ENCODE assay signal across 21 cellular contexts in the genomic region with DNA sequence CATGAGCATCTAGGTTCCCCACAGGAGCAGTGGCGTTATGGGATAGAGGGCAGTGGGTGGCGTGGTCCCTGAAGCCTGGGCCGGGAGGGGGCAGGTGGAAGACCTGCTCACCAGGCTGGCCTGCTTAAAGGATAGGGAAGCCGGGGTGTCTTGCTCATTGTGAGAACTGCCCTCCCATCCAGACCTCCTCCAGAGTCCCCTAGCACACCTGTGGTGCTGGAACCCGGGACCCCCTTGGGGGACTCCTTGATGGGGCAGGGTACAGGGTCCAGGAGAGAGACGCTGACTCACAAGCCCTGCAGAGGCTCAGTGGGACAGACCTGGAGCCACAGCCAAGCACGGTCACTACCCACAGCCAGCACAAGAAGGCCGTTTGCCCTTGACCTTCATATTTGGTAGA. TPM values are rescaled to one million over a fixed set of nuclear protein-coding genes. Genes with fewer than 3 reads are reported as not detected.
DNase-seq lines count a peak whose midpoint lies in the region; ATAC-seq, FAIRE-seq and TF ChIP-seq lines count a peak whose summit lies in the region.
"Had no signal": no experiment of that assay in that cellular context is flagged by ENCODE, and none has a peak within 500 bp of the region (broad histone marks: within the 10 kb centered on the region; RNA-seq: fewer than 3 reads in every experiment).

No MANE protein-coding gene starts in this region.

- TF ChIP-seq CTCF in right lobe of liver (IDR thresholded peaks at IDR 0.05) (no peak), HepG2 (CRISPR knock-in tag; IDR thresholded peaks at IDR 0.05) (no peak), coronary artery (IDR thresholded peaks at IDR 0.05) (no peak), left lung (IDR thresholded peaks at IDR 0.05) (no peak)

- no peaks in the 10 kb centered on the region for H4K20me1 ChIP-seq in HepG2 (ENCODE audit: insufficient read depth, low read length)

- intact Hi-C loops in right lobe of liver (cut with DNase I) = loop anchor here (10.0 kb wide), 1 partner anchor 56 kb away; no protein-coding TSS in a partner anchor
- intact Hi-C loops in HepG2 (cut with micrococcal nuclease; ENCODE audit: unreplicated experiment) = loop anchor here (10.0 kb wide), 1 partner anchor 176 kb away; the partner anchor contains the start of gene PLIN1
- intact Hi-C loops in left lung (cut with DNase I) = no loop called here
- intact Hi-C loops in naive thymus-derived CD4-positive, alpha-beta T cell (cut with micrococcal nuclease) = no loop called here

- no peak overlapping the region for H3K9ac ChIP-seq in HepG2 (ENCODE audit: insufficient read depth, low read depth, low read length)

- DNase-seq in right lobe of liver (peak in 2 of 3 donors; percentile 31 to 36), HepG2 (ENCODE audit: low spot score) (no peak), coronary artery (ENCODE audit: low spot score) (peak; percentile 46), mesenteric fat pad (ENCODE audit: low spot score) (peak; percentile 53), left lung (no peak), SIG-M5 (lab: John Stamatoyannopoulos, UW) (no peak), NCI-H1694 treated with DMSO at 0.1 percent for 48 hours (lab: John Stamatoyannopoulos, UW) (no peak)
- DNase-seq in naive thymus-derived CD4-positive, alpha-beta T cell = no peak
- DNase-seq: ACHN, DMS79 treated with DMSO at 0.1 percent for 48 hours, KBM-7, NCI-H1048, NCI-H1694, NCI-H345, NCI-H526 treated with DMSO at 0.1 percent for 48 hours, Right ventricle myocardium superior had no signal

- no peak overlapping the region for H3K4me2 ChIP-seq in HepG2 (ENCODE audit: low read depth, low read length)
- H3K4me2 ChIP-seq: GM23338 had no signal

- H3K4me3 ChIP-seq in right lobe of liver (no peak overlapping the region), HepG2 (replicated peaks in 1 of 3; ENCODE audit: insufficient read depth in 1 of 3, low read depth in 2 of 3, low read length in 3 of 3) (no peak overlapping the region), coronary artery (no peak overlapping the region), left lung (no peak overlapping the region)
- H3K4me3 ChIP-seq in naive thymus-derived CD4-positive, alpha-beta T cell (ENCODE audit: low read length) = no peak overlapping the region
- H3K4me3 ChIP-seq: GM23338 had no signal

- POLR2A ChIA-PET in HepG2 (lab: Yijun Ruan, JAX) = no interaction called here
- POLR2A ChIA-PET in naive thymus-derived CD4-positive, alpha-beta T cell (lab: Charles Lee) = no interaction called here

- no peak overlapping the region for H3K27ac Mint-ChIP-seq in naive thymus-derived CD4-positive, alpha-beta T cell
- H3K27ac Mint-ChIP-seq: CD4-positive, alpha-beta T cell; GM23338 had no signal

- H2AFZ ChIP-seq in HepG2 (ENCODE audit: low read length) = no peak overlapping the region
- H2AFZ ChIP-seq: GM23338 had no signal

- 94% methylated on average over 4 of the region's 8 CpGs for WGBS in right lobe of liver (ENCODE audit: insufficient coverage, low coverage, low lambda C conversion rate, missing lambda C conversion rate)
- 14% methylated on average over 2 of the region's 8 CpGs for WGBS in HepG2 (ENCODE audit: low lambda C conversion rate)

- H3K36me3 Mint-ChIP-seq in naive thymus-derived CD4-positive, alpha-beta T cell = no peaks in the 10 kb centered on the region

- no peak overlapping the region for H3K4me3 Mint-ChIP-seq in naive thymus-derived CD4-positive, alpha-beta T cell
- H3K4me3 Mint-ChIP-seq: CD4-positive, alpha-beta T cell; GM23338 had no signal

- H3K36me3 ChIP-seq in right lobe of liver (no peaks in the 10 kb centered on the region), HepG2 (replicated peaks in 1 of 2; ENCODE audit: control insufficient read depth in 1 of 2, insufficient read depth in 2 of 2, low read length in 2 of 2) (no peaks in the 10 kb centered on the region), left lung (no peaks in the 10 kb centered on the region)
- no peaks in the 10 kb centered on the region for H3K36me3 ChIP-seq in naive thymus-derived CD4-positive, alpha-beta T cell (ENCODE audit: control insufficient read depth in 2 of 3, insufficient read depth in 3 of 3, low read length in 3 of 3)

- TF ChIP-seq EP300 in HepG2 (IDR thresholded peaks at IDR 0.05; ENCODE audit: low read depth in 2 of 2, low read length in 2 of 2) (no peak), HepG2 (CRISPR knock-in tag; IDR thresholded peaks at IDR 0.05; ENCODE audit: borderline replicate concordance) (no peak)

- TF ChIP-seq RAD21 in HepG2 (CRISPR knock-in tag; IDR thresholded peaks at IDR 0.05) = no peak

- peaks cover 0 to 9% (median 3%) of the 10 kb centered on the region in 7 donors for H3K4me1 Mint-ChIP-seq in naive thymus-derived CD4-positive, alpha-beta T cell
- H3K4me1 Mint-ChIP-seq: GM23338 had no signal

- H3K27me3 ChIP-seq in right lobe of liver (no peaks in the 10 kb centered on the region), HepG2 (ENCODE audit: control insufficient read depth in 1 of 2, insufficient read depth in 2 of 2, low read length in 2 of 2) (peaks cover 0 to 23% of the 10 kb centered on the region in 2 experiments; a peak in 2 of 5 replicates), left lung (peaks cover 37 to 89% of the 10 kb centered on the region in 2 donors)
- peaks cover 0 to 7% of the 10 kb centered on the region in 2 donors for H3K27me3 ChIP-seq in naive thymus-derived CD4-positive, alpha-beta T cell (ENCODE audit: control insufficient read depth in 2 of 2, insufficient read depth in 2 of 2, low read length in 2 of 2)

- H3K27ac ChIP-seq in right lobe of liver = no peak overlapping the region
- no peak overlapping the region for H3K27ac ChIP-seq in HepG2 (ENCODE audit: extremely low read length, insufficient read depth, low read length)
- no peak overlapping the region for H3K27ac ChIP-seq in coronary artery
- H3K27ac ChIP-seq in left lung = no peak overlapping the region
- no peak overlapping the region for H3K27ac ChIP-seq in naive thymus-derived CD4-positive, alpha-beta T cell (ENCODE audit: low read depth, low read length)

- no peaks in the 10 kb centered on the region for H3K9me3 Mint-ChIP-seq in naive thymus-derived CD4-positive, alpha-beta T cell
- H3K9me3 Mint-ChIP-seq: CD4-positive, alpha-beta T cell; GM23338 had no signal

- no TSS peak for BruUV-seq in HepG2 (replicated peaks; lab: Mats Ljungman, UMichigan)

- no peaks in the 10 kb centered on the region for H3K9me3 ChIP-seq in right lobe of liver
- H3K9me3 ChIP-seq in HepG2 (ENCODE audit: low read length) = no peaks in the 10 kb centered on the region
- no peaks in the 10 kb centered on the region for H3K9me3 ChIP-seq in left lung
- H3K9me3 ChIP-seq in naive thymus-derived CD4-positive, alpha-beta T cell (ENCODE audit: control insufficient read depth in 2 of 3, low read length in 3 of 3) = no peaks in the 10 kb centered on the region

- FAIRE-seq in HepG2 (lab: Jason Lieb, UNC) = no peak
- FAIRE-seq: D721Med, G401.6, HTR-8/SVneo had no signal

- CTCF ChIA-PET in HepG2 (lab: Yijun Ruan, JAX; ENCODE audit: low intra/inter-chr PET ratio, low total read pairs) = no interaction called here
- CTCF ChIA-PET in naive thymus-derived CD4-positive, alpha-beta T cell (lab: Charles Lee) = no interaction called here

- ATAC-seq in right lobe of liver (no peak), HepG2 (no peak), left lung (no peak)
- ATAC-seq in naive thymus-derived CD4-positive, alpha-beta T cell = no peak
- ATAC-seq: GM23338 had no signal

- in situ Hi-C loops in HepG2 (cut with HindIII; ENCODE audit: extremely low pct_ligation_motif_present, low pct_unique_long_range_greater_than_20kb) = loop anchor here (5.0 kb wide), 1 partner anchor 53 kb away; no protein-coding TSS in a partner anchor

- H3K27me3 Mint-ChIP-seq in naive thymus-derived CD4-positive, alpha-beta T cell = peaks cover 43 to 66% (median 62%) of the 10 kb centered on the region in 5 donors

- no peak for TF ChIP-seq POLR2A in right lobe of liver (IDR thresholded peaks at IDR 0.05)
- TF ChIP-seq POLR2A in HepG2 (IDR thresholded peaks at IDR 0.05; ENCODE audit: insufficient read depth in 1 of 2, low read depth in 2 of 2, low read length in 2 of 2) = no peak

- no peaks in the 10 kb centered on the region for H3K4me1 ChIP-seq in right lobe of liver
- H3K4me1 ChIP-seq in HepG2 (ENCODE audit: insufficient read depth, low read length) = no peaks in the 10 kb centered on the region; the same call in 1 of the 2 replicates
- peaks cover 0 to 7% of the 10 kb centered on the region in 2 donors for H3K4me1 ChIP-seq in left lung
- no peaks in the 10 kb centered on the region for H3K4me1 ChIP-seq in naive thymus-derived CD4-positive, alpha-beta T cell (ENCODE audit: control insufficient read depth in 2 of 2, insufficient read depth in 2 of 2, low read length in 2 of 2)

- H3K79me2 ChIP-seq in HepG2 (ENCODE audit: insufficient read depth, low read length) = no peaks in the 10 kb centered on the region

TF ChIP-seq in HepG2, 621 proteins besides CTCF, POLR2A, EP300 and RAD21 (continues in another document):
- no peak for TF ChIP-seq ZNF790 (CRISPR knock-in tag; IDR thresholded peaks at IDR 0.05; ENCODE audit: borderline replicate concordance)

RNA-seq across cellular contexts. Expression of gene RHCG, which starts 2.8 kb away (rescaled TPM):
- total RNA-seq in right lobe of liver = under 1 TPM in 5 of 6 experiments, not detected in 1; 0.20 to 0.82 (median 0.37) TPM
- total RNA-seq in HepG2 (2016; rRNA removed; fragmentation: Illumina TruSeq; extraction: Trizol) = not detected in 2 replicates
- total RNA-seq in HepG2 (2016; cell fraction: cytosol; rRNA removed; fragmentation: Illumina TruSeq; extraction: Trizol; ENCODE audit: low read depth) = not detected in 2 replicates
- total RNA-seq in HepG2 (2016; cell fraction: insoluble cytoplasmic fraction; rRNA removed; fragmentation: Illumina TruSeq; extraction: Trizol) = not detected in 2 replicates
- total RNA-seq in HepG2 (2016; cell fraction: membrane; rRNA removed; fragmentation: Illumina TruSeq; extraction: Trizol) = not detected in 2 replicates
- not detected in 2 replicates for total RNA-seq in HepG2 (2016; cell fraction: nucleus; rRNA removed; fragmentation: Illumina TruSeq; extraction: Trizol)
- not detected in 2 replicates for polyA plus RNA-seq in HepG2 (2011; rRNA removed)
- not detected in 2 replicates for polyA plus RNA-seq in HepG2 (2011; cell fraction: cytosol; rRNA removed)
- not detected in 2 replicates for polyA plus RNA-seq in HepG2 (2011; cell fraction: nucleus; rRNA removed)
- polyA plus RNA-seq in HepG2 (2012) = not detected in 2 replicates
- polyA plus RNA-seq in HepG2 (2016; cell fraction: cytosol; fragmentation: Illumina TruSeq; extraction: Trizol; ENCODE audit: low read depth) = not detected in 2 replicates
- polyA plus RNA-seq in HepG2 (2016; cell fraction: insoluble cytoplasmic fraction; fragmentation: Illumina TruSeq; extraction: Trizol; ENCODE audit: low read depth) = not detected in 2 replicates
- not detected in 2 replicates for polyA plus RNA-seq in HepG2 (2016; cell fraction: membrane; fragmentation: Illumina TruSeq; extraction: Trizol; ENCODE audit: low read depth)
- not detected in 2 replicates for polyA plus RNA-seq in HepG2 (2016; cell fraction: nucleus; fragmentation: Illumina TruSeq; extraction: Trizol; ENCODE audit: insufficient read depth, low read depth)
- 0.33 TPM in 1 of 2 replicates, not detected in the other for polyA minus RNA-seq in HepG2 (2011; rRNA and poly(A)+ RNA removed; ENCODE audit: low replicate concordance)
- not detected in 2 replicates for polyA minus RNA-seq in HepG2 (2011; cell fraction: cytosol; rRNA and poly(A)+ RNA removed)
- polyA minus RNA-seq in HepG2 (2011; cell fraction: nucleus; rRNA and poly(A)+ RNA removed) = not detected in 2 replicates
- total RNA-seq in mesenteric fat pad = 5.7 TPM
- not detected for total RNA-seq in left lung
- not detected for total RNA-seq in naive thymus-derived CD4-positive, alpha-beta T cell
- not detected for polyA plus RNA-seq in naive thymus-derived CD4-positive, alpha-beta T cell
- total RNA-seq: CD4-positive, alpha-beta T cell; Right ventricle myocardium superior had no signal

Comparison
In these comparisons a context has a peak if more than half of its experiments do, and no peak if none do; other contexts are left out.
1. DNase-seq: peak in right lobe of liver (2 of 3), coronary artery (single experiment) and mesenteric fat pad (single experiment); none in HepG2 (single experiment), left lung (0 of 2), naive thymus-derived CD4-positive, alpha-beta T cell (0 of 9), SIG-M5 (single experiment) and NCI-H1694 treated with DMSO at 0.1 percent for 48 hours (single experiment).
2. intact Hi-C loops: an anchor here in right lobe of liver (10.0 kb wide) and HepG2 (10.0 kb wide); none called in left lung and naive thymus-derived CD4-positive, alpha-beta T cell.